3 cellular contexts compared by ENCODE assay signal in genomic region chr19:850979-851335, GRCh38.
TF ChIP-seq lines count a peak whose summit lies in the region.

No MANE protein-coding gene starts in this region.

TF ChIP-seq in SK-N-SH, 30 proteins besides CTCF, POLR2A, EP300 and RAD21:
- TF ChIP-seq TEAD4 (IDR thresholded peaks at IDR 0.05; ENCODE audit: borderline replicate concordance, insufficient read depth) (no peak), YY1 (IDR thresholded peaks at IDR 0.05; ENCODE audit: low read depth) (no peak), JUND (IDR thresholded peaks at IDR 0.05) (no peak), CHD2 (IDR thresholded peaks at IDR 0.05; ENCODE audit: low read length, partially characterized antibody) (no peak), MAX (IDR thresholded peaks at IDR 0.05; ENCODE audit: low read depth) (no peak), FOSL2 (IDR thresholded peaks at IDR 0.05; ENCODE audit: borderline replicate concordance, low read depth) (no peak), NRF1 (IDR thresholded peaks at IDR 0.05; ENCODE audit: low read depth, low read length) (no peak), POLR2AphosphoS5 (IDR thresholded peaks at IDR 0.05; ENCODE audit: low read depth, low read length) (no peak), REST (IDR thresholded peaks at IDR 0.05; ENCODE audit: low read depth, low read length) (no peak)

TF ChIP-seq in SK-N-SH treated with all-trans-retinoic acid at 6 μM for 48 hours, 23 proteins besides CTCF, POLR2A, EP300 and RAD21:
- no peak for TF ChIP-seq POU6F1 (CRISPR knock-in tag; IDR thresholded peaks at IDR 0.05; ENCODE audit: borderline replicate concordance, low read depth)

TF ChIP-seq in endothelial cell of umbilical vein, 7 proteins besides CTCF, POLR2A, EP300 and RAD21:
- TF ChIP-seq GATA2 (IDR thresholded peaks at IDR 0.05; ENCODE audit: insufficient read depth, insufficient read length, low read depth, low read length) (no peak), MYC (IDR thresholded peaks at IDR 0.05; ENCODE audit: low read depth, low read length) (no peak), POLR2AphosphoS5 (IDR thresholded peaks at IDR 0.05; ENCODE audit: insufficient read depth, low read depth, low read length) (no peak), EZH2 (IDR thresholded peaks at IDR 0.05; ENCODE audit: borderline replicate concordance, low read depth, low read length, severe bottlenecking) (no peak), MAX (IDR thresholded peaks at IDR 0.05; ENCODE audit: insufficient read depth, insufficient read length) (no peak), JUN (IDR thresholded peaks at IDR 0.05; ENCODE audit: borderline replicate concordance, insufficient read depth, insufficient read length, low read depth) (no peak), FOS (IDR thresholded peaks at IDR 0.05; ENCODE audit: borderline replicate concordance, insufficient read depth, low read length) (no peak)
